20 cellular contexts compared by ENCODE assay signal in the genomic region with DNA sequence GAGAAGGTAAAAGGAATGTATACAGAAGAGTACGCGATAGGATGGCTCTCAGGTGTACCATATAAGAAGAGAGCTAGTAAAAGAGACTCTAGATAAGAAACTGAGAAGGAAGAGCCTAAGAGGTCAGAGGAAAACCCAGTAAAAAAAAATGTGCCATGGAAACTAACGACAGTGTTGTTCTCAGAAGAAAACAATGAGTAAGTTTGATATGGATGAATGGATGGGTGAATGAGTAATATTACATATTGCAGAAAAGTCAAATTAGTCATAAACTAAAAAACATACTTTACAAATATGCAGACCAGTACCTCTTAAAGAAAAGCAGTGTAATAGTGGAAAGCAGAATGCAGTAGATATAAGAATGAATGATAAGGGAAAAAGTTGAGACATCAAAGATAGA.
A peak's percentile ranks its signal among the peaks of the same experiment; 100 is the strongest.
DNase-seq lines count a peak whose midpoint lies in the region; ATAC-seq and TF ChIP-seq lines count a peak whose summit lies in the region.
"Had no signal": no experiment of that assay in that cellular context is flagged by ENCODE, and none has a peak within 500 bp of the region (broad histone marks: within the 10 kb centered on the region; RNA-seq: fewer than 3 reads in every experiment).

No MANE protein-coding gene starts in this region.

- H3K4me2 ChIP-seq in PC-3 (ENCODE audit: low read length) (peak overlapping the region; percentile 66), osteoblast (ENCODE audit: insufficient read depth, low read length) (no peak overlapping the region)

- POLR2A ChIA-PET in PC-3 (lab: Charles Lee; ENCODE audit: unreplicated experiment) = no interaction called here

- BruUV-seq in PC-3 (replicated peaks; lab: Mats Ljungman, UMichigan) = no TSS peak

- H3K4me1 ChIP-seq in PC-3 (ENCODE audit: insufficient read depth, low read length) (peaks cover 18% of the 10 kb centered on the region), osteoblast (ENCODE audit: insufficient read depth, low read length) (peaks cover 6% of the 10 kb centered on the region)
- H3K4me1 ChIP-seq: BE2C, Caco-2 had no signal

- CTCF ChIA-PET in PC-3 (lab: Charles Lee) = no interaction called here

- no peaks in the 10 kb centered on the region for H3K9me2 ChIP-seq in PC-3 (replicated peaks; ENCODE audit: low read length)

- H3K9ac ChIP-seq in PC-3 (ENCODE audit: low read length) = 0 out of 2 replicates have a peak overlapping the region, but pooled peaks have one; percentile 27

- no peaks in the 10 kb centered on the region for H3F3A ChIP-seq in PC-3 (ENCODE audit: low read length, unreplicated experiment)

- H3K9me3 ChIP-seq in PC-3 (ENCODE audit: low read length) = no peaks in the 10 kb centered on the region
- H3K9me3 ChIP-seq in osteoblast (ENCODE audit: low read depth, low read length) = no peaks in the 10 kb centered on the region
- H3K9me3 ChIP-seq: BE2C, Caco-2 had no signal

- H2AFZ ChIP-seq in PC-3 (ENCODE audit: low read length) (no peak overlapping the region), osteoblast (ENCODE audit: low read length) (no peak overlapping the region)

- H4K20me1 ChIP-seq in PC-3 (ENCODE audit: low read length) (no peaks in the 10 kb centered on the region), osteoblast (ENCODE audit: insufficient read depth, low read length) (no peaks in the 10 kb centered on the region)

- peak overlapping the region; percentile 74 for H3K27ac ChIP-seq in PC-3 (ENCODE audit: low read length)
- peak overlapping the region; percentile 30 for H3K27ac ChIP-seq in osteoblast (ENCODE audit: low read depth, low read length)
- H3K27ac ChIP-seq: VCaP had no signal

- peak; percentile 13 for DNase-seq in EL
- peak; percentile 79 for DNase-seq in PC-3
- DNase-seq in epithelial cell of esophagus (ENCODE audit: low read depth) = peak; percentile 76
- DNase-seq in osteoblast (ENCODE audit: insufficient read length, low spot score, missing footprints) = peak; percentile 86
- DNase-seq in omental fat pad (ENCODE audit: low spot score) = no peak
- DNase-seq in foreskin melanocyte = no peak
- DNase-seq: activated CD8-positive, alpha-beta T cell treated with anti-CD3 and anti-CD28 coated beads for 36 hours; activated naive CD8-positive, alpha-beta T cell treated with anti-CD3 and anti-CD28 coated beads, Interleukin-2, amount 10 ng/mL, durations not matched to agents 7 days and 5 days; BE2C; Caco-2; caudate nucleus; effector CD4-positive, alpha-beta T cell; H9; NCI-H1930; NCI-H446; stimulated activated CD4-positive, alpha-beta T cell treated with anti-CD3 and anti-CD28 coated beads, Interleukin-1b, Interleukin-23, amount 100 ng/mL, for 48 hours had no signal

- H3K4me3 ChIP-seq in PC-3 (ENCODE audit: low read length) (no peak overlapping the region), epithelial cell of esophagus (ENCODE audit: low read length) (no peak overlapping the region), osteoblast (ENCODE audit: insufficient read depth, low read length) (no peak overlapping the region)

- intact Hi-C loops in PC-3 (cut with micrococcal nuclease) = loop anchor here (5.0 kb wide), 1 partner anchor 198 kb away; no protein-coding TSS in a partner anchor

- no peaks in the 10 kb centered on the region for H3K36me3 ChIP-seq in PC-3 (ENCODE audit: low read depth, low read length)
- no peaks in the 10 kb centered on the region for H3K36me3 ChIP-seq in osteoblast (ENCODE audit: insufficient read depth, low read length)
- H3K36me3 ChIP-seq: BE2C had no signal

- TF ChIP-seq CTCF in PC-3 (conservative IDR thresholded peaks at IDR 0.05; ENCODE audit: low read depth, low read length) (no peak), epithelial cell of esophagus (IDR thresholded peaks at IDR 0.05; ENCODE audit: insufficient read depth, low read depth, low read length, missing control alignments) (no peak), osteoblast (IDR thresholded peaks at IDR 0.05; ENCODE audit: extremely low read depth, low read depth, low read length) (no peak), omental fat pad (IDR thresholded peaks at IDR 0.05) (no peak)

- H3K27me3 ChIP-seq in PC-3 (ENCODE audit: low read length) = no peaks in the 10 kb centered on the region
- no peaks in the 10 kb centered on the region for H3K27me3 ChIP-seq in osteoblast (ENCODE audit: insufficient read depth, low read length)
- H3K27me3 ChIP-seq: BE2C had no signal

- ATAC-seq in PC-3 = peak; percentile 84
- ATAC-seq in omental fat pad (ENCODE audit: low FRiP score) = no peak
- ATAC-seq in HG03045 (IDR thresholded peaks at IDR 0.05; ENCODE audit: unreplicated experiment) = no peak
- ATAC-seq: activated CD8-positive, alpha-beta T cell treated with anti-CD3 and anti-CD28 coated beads for 36 hours; Right ventricle myocardium inferior; sciatic nerve had no signal

- no peaks in the 10 kb centered on the region for H3K79me2 ChIP-seq in PC-3 (ENCODE audit: low read length)
- no peaks in the 10 kb centered on the region for H3K79me2 ChIP-seq in osteoblast (ENCODE audit: insufficient read depth, low read length)

Comparison
In these comparisons a context has a peak if more than half of its experiments do, and no peak if none do; other contexts are left out.
1. DNase-seq: peak in EL (single experiment), PC-3 (single experiment), epithelial cell of esophagus (single experiment) and osteoblast (single experiment); none in omental fat pad (single experiment) and foreskin melanocyte (single experiment).